ENCODE assay signal across 25 cellular contexts in the genomic region with DNA sequence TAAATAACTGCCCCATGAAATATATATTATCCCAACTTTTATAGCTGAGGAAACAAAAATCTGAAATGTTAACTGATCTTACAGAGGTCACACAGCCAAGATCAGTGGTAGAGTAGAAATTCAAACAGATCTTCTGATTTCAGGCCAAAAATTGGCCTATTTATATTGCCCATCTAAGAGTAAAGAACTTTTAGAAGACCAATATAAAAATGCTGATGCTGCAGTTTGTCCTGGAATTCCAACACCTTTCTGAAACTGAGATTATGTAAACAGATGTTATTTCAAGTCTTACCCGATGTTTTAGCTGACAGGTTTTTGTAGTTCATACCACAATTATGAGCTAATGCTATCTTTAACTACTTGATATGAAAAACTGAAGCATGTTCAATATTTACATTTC. TPM values are rescaled to one million over a fixed set of nuclear protein-coding genes. Genes with fewer than 3 reads are reported as not detected.
DNase-seq lines count a peak whose midpoint lies in the region; ATAC-seq and TF ChIP-seq lines count a peak whose summit lies in the region.
"Had no signal": no experiment of that assay in that cellular context is flagged by ENCODE, and none has a peak within 500 bp of the region (broad histone marks: within the 10 kb centered on the region; RNA-seq: fewer than 3 reads in every experiment).

No MANE protein-coding gene starts in this region.

- H4K20me1 ChIP-seq in KMS-11 (ENCODE audit: insufficient read depth): no peaks in the 10 kb centered on the region
- H4K20me1 ChIP-seq in PC-3 (ENCODE audit: low read length): no peaks in the 10 kb centered on the region

- CTCF ChIA-PET in PC-3 (lab: Charles Lee): no interaction called here

- no peak for ATAC-seq in PC-3
- ATAC-seq: GM23338, HCT116 had no signal

- TF ChIP-seq CTCF in KMS-11 (conservative IDR thresholded peaks at IDR 0.05; ENCODE audit: low read depth, low read length) (no peak), PC-3 (conservative IDR thresholded peaks at IDR 0.05; ENCODE audit: low read depth, low read length) (no peak), GM10266 (IDR thresholded peaks at IDR 0.05; ENCODE audit: control insufficient read depth, insufficient read depth, low read depth, missing control alignments) (no peak)

- H3K4me1 ChIP-seq in KMS-11 (ENCODE audit: low read depth, poor library complexity, severe bottlenecking): peaks cover 34% of the 10 kb centered on the region
- H3K4me1 ChIP-seq in PC-3 (ENCODE audit: insufficient read depth, low read length): no peaks in the 10 kb centered on the region; the same call in 1 of the 2 replicates
- H3K4me1 ChIP-seq: BE2C, Caco-2 had no signal

- H3K4me3 ChIP-seq in KMS-11 (IDR thresholded peaks at IDR 0.05; ENCODE audit: insufficient read depth, low read depth, low read length) (no peak overlapping the region), PC-3 (ENCODE audit: low read length) (no peak overlapping the region)
- H3K4me3 ChIP-seq: GM23338 had no signal

- no peaks in the 10 kb centered on the region for H3F3A ChIP-seq in PC-3 (ENCODE audit: low read length, unreplicated experiment)

- POLR2A ChIA-PET in PC-3 (lab: Charles Lee; ENCODE audit: unreplicated experiment): no interaction called here

- H3K4me2 ChIP-seq in KMS-11 (peak overlapping the region; percentile 78), PC-3 (ENCODE audit: low read length) (no peak overlapping the region)
- H3K4me2 ChIP-seq: GM23338 had no signal

- H3K9ac ChIP-seq in KMS-11 (no peak overlapping the region), PC-3 (ENCODE audit: low read length) (no peak overlapping the region)

- no TSS peak for BruUV-seq in PC-3 (replicated peaks; lab: Mats Ljungman, UMichigan)

- no peaks in the 10 kb centered on the region for H3K9me2 ChIP-seq in PC-3 (replicated peaks; ENCODE audit: low read length)

- no peaks in the 10 kb centered on the region for H3K9me3 ChIP-seq in PC-3 (ENCODE audit: low read length)
- H3K9me3 ChIP-seq: BE2C, Caco-2 had no signal

- H3K36me3 ChIP-seq in KMS-11 (ENCODE audit: insufficient read depth) (no peaks in the 10 kb centered on the region), PC-3 (ENCODE audit: low read depth, low read length) (no peaks in the 10 kb centered on the region)
- H3K36me3 ChIP-seq: BE2C had no signal

- H3K79me2 ChIP-seq in KMS-11 (ENCODE audit: insufficient read depth, low read depth): no peaks in the 10 kb centered on the region
- no peaks in the 10 kb centered on the region for H3K79me2 ChIP-seq in PC-3 (ENCODE audit: low read length)

- intact Hi-C loops in PC-3 (cut with micrococcal nuclease): no loop called here

- DNase-seq in DMS53 (lab: John Stamatoyannopoulos, UW) (peak; percentile 24), PC-3 (peak; percentile 3), kidney glomerular epithelial cell (lab: John Stamatoyannopoulos, UW) (peak; percentile 14), GM10266 (ENCODE audit: extremely low spot score) (no peak), activated gamma-delta T cell (lab: John Stamatoyannopoulos, UW) (no peak), SIG-M5 (lab: John Stamatoyannopoulos, UW) (no peak), amygdala (lab: John Stamatoyannopoulos, UW) (no peak)
- DNase-seq: ACHN; BE2C; Caco-2; CD4-positive, alpha-beta T cell; DMS153; DND-41; EL; H7; HFFc6; Kasumi-1; KBM-7 had no signal

- H3K27ac ChIP-seq in KMS-11: peak overlapping the region; percentile 69
- H3K27ac ChIP-seq in PC-3 (ENCODE audit: low read length): no peak overlapping the region
- H3K27ac ChIP-seq: C4-2B had no signal

- H2AFZ ChIP-seq in KMS-11 (ENCODE audit: low read depth): no peak overlapping the region
- H2AFZ ChIP-seq in PC-3 (ENCODE audit: low read length): no peak overlapping the region
- H2AFZ ChIP-seq: GM23338 had no signal

- H3K27me3 ChIP-seq in KMS-11 (ENCODE audit: insufficient read depth, low read depth): no peaks in the 10 kb centered on the region
- H3K27me3 ChIP-seq in PC-3 (ENCODE audit: low read length): no peaks in the 10 kb centered on the region
- H3K27me3 ChIP-seq: BE2C had no signal

RNA-seq across cellular contexts. Expression of a gene that starts 51.1 kb away (rescaled TPM):
- not detected in 2 replicates for total RNA-seq in PC-3 (2014; rRNA removed)
- total RNA-seq: A172; Caco-2; CD4-positive, alpha-beta T cell; G401; GM23338; H7; HFFc6; HT-29 had no signal

Comparison
In these comparisons a context has a peak if more than half of its experiments do, and no peak if none do; other contexts are left out.
1. DNase-seq: peak in DMS53 (single experiment), PC-3 (single experiment) and kidney glomerular epithelial cell (single experiment); none in GM10266 (single experiment), activated gamma-delta T cell (single experiment), SIG-M5 (single experiment) and amygdala (0 of 56).